ENCODE assay signal across 9 cellular contexts in the genomic region with DNA sequence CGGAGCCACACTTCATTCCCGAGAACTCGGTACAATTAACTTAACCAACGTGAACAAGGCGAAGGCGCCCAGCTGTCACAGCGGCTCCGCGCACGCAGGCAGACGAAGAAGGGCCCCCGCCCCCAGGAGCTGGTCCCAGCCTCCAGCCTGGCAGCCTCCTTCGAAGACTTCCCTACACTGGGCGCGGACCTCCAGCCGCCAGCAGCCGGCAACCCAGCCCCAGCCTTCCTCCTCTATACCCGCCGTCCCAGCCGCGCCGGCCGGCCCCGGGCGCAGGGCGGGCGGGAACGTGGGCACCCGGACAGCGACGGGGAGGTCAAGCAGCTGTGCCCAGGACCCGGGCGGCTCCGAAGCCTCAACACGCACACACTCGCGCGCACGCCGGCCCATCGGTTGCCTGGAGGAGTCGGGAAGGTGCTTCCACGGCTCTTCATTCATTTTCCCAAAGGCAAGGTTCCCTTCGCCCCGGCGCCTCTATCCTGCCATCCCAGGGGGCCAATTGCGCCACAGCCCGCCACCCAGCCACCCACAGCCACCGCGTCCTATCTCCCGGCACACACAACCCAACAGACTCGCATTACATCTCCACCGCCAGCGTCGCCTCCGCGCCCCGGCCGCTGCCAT. TPM values are rescaled to one million over a fixed set of nuclear protein-coding genes. Genes with fewer than 3 reads are reported as not detected.
DNase-seq lines count a peak whose midpoint lies in the region; ATAC-seq and TF ChIP-seq lines count a peak whose summit lies in the region.
"Had no signal": no experiment of that assay in that cellular context is flagged by ENCODE, and none has a peak within 500 bp of the region (broad histone marks: within the 10 kb centered on the region; RNA-seq: fewer than 3 reads in every experiment).

No MANE protein-coding gene starts in this region.

- no peaks in the 10 kb centered on the region for H3K79me2 ChIP-seq in GM23248 (ENCODE audit: insufficient read depth)
- peaks cover 3% of the 10 kb centered on the region for H3K79me2 ChIP-seq in trophoblast cell (ENCODE audit: control insufficient read depth, insufficient read depth, low read length, poor library complexity)

- H3K4me3 ChIP-seq in GM23248 (peak overlapping the region; percentile 48; the same call in 1 of the 2 replicates), cardiac muscle cell (peak overlapping the region; percentile 69), trophoblast cell (ENCODE audit: low read depth, low read length) (peak overlapping the region; percentile 75)
- H3K4me3 ChIP-seq: SK-N-MC had no signal

- DNase-seq in GM23248 (peak; percentile 22), cardiac muscle cell (ENCODE audit: low read depth in 1 of 2, low spot score in 1 of 2) (peak; percentile 23 to 52), trophoblast cell (no peak), SIG-M5 (lab: John Stamatoyannopoulos, UW) (no peak), foreskin melanocyte (no peak), NCI-H146 treated with DMSO at 0.1 percent for 48 hours (lab: John Stamatoyannopoulos, UW; ENCODE audit: unreplicated experiment) (no peak)
- no peak for DNase-seq in activated CD4-positive, alpha-beta memory T cell treated with anti-CD3 and anti-CD28 coated beads for 36 hours

- no peaks in the 10 kb centered on the region for H4K20me1 ChIP-seq in GM23248 (ENCODE audit: insufficient read depth)

- H3K4me3 Mint-ChIP-seq in activated CD4-positive, alpha-beta memory T cell treated with anti-CD3 and anti-CD28 coated beads for 36 hours: peak overlapping the region; percentile 23

- H3K36me3 ChIP-seq in GM23248 (ENCODE audit: low read depth) (no peaks in the 10 kb centered on the region), cardiac muscle cell (no peaks in the 10 kb centered on the region), trophoblast cell (ENCODE audit: control insufficient read depth in 1 of 2, insufficient read depth in 2 of 2, low read length in 2 of 2) (no peaks in the 10 kb centered on the region)

- no peak overlapping the region for H2BK12ac ChIP-seq in trophoblast cell (ENCODE audit: low read length)

- no peak overlapping the region for H3K14ac ChIP-seq in trophoblast cell (ENCODE audit: low read length)

- H3K27me3 ChIP-seq in GM23248 (replicated peaks; ENCODE audit: insufficient read depth) (peaks cover 82% of the 10 kb centered on the region), cardiac muscle cell (peaks cover 53% of the 10 kb centered on the region), trophoblast cell (ENCODE audit: insufficient read depth, low read length) (peaks cover 11% of the 10 kb centered on the region)

- H2AK5ac ChIP-seq in trophoblast cell (ENCODE audit: low read length): no peak overlapping the region

- peaks cover 49% of the 10 kb centered on the region for H3K27me3 Mint-ChIP-seq in activated CD4-positive, alpha-beta memory T cell treated with anti-CD3 and anti-CD28 coated beads for 36 hours

- in situ Hi-C loops in GM23248 (cut with MboI): no loop called here

- H3F3A ChIP-seq in GM23248 (ENCODE audit: insufficient read depth): no peaks in the 10 kb centered on the region

- CTCF ChIA-PET in activated CD4-positive, alpha-beta memory T cell treated with anti-CD3 and anti-CD28 coated beads for 36 hours (lab: Charles Lee): no interaction called here

- H2AFZ ChIP-seq in GM23248 (no peak overlapping the region), trophoblast cell (ENCODE audit: insufficient read depth, low read length, poor library complexity) (peak overlapping the region; percentile 60)

- no peak overlapping the region for H2BK120ac ChIP-seq in trophoblast cell (ENCODE audit: insufficient read depth, low read length, poor library complexity)

- H3K9me3 Mint-ChIP-seq in activated CD4-positive, alpha-beta memory T cell treated with anti-CD3 and anti-CD28 coated beads for 36 hours: peaks cover 4% of the 10 kb centered on the region

- no peak for ATAC-seq in GM19395 (IDR thresholded peaks at IDR 0.05; ENCODE audit: unreplicated experiment)

- H3K27ac ChIP-seq in GM23248 (no peak overlapping the region), cardiac muscle cell (no peak overlapping the region), trophoblast cell (ENCODE audit: low read depth, low read length) (no peak overlapping the region)
- H3K27ac ChIP-seq: SK-N-MC had no signal

- no peak for TF ChIP-seq CTCF in cardiac muscle cell (IDR thresholded peaks at IDR 0.05; ENCODE audit: low read depth, low read length)

- intact Hi-C loops in activated CD4-positive, alpha-beta memory T cell treated with anti-CD3 and anti-CD28 coated beads for 36 hours (cut with micrococcal nuclease): loop anchor here (10.0 kb wide), 1 partner anchor 947 kb away; a partner anchor contains a TSS

- H3K9me3 ChIP-seq in GM23248 (ENCODE audit: low read depth) (no peaks in the 10 kb centered on the region), cardiac muscle cell (ENCODE audit: low read depth) (no peaks in the 10 kb centered on the region), trophoblast cell (ENCODE audit: insufficient read depth, low read depth, low read length) (no peaks in the 10 kb centered on the region)

- peaks cover 9% of the 10 kb centered on the region for H3K79me1 ChIP-seq in trophoblast cell (ENCODE audit: low read length)

- no peak overlapping the region for H4K91ac ChIP-seq in trophoblast cell (ENCODE audit: low read depth, low read length)

- H3K4me1 ChIP-seq in GM23248 (ENCODE audit: insufficient read depth): peaks cover 4% of the 10 kb centered on the region; the same call in 1 of the 2 replicates
- no peaks in the 10 kb centered on the region for H3K4me1 ChIP-seq in cardiac muscle cell (ENCODE audit: low read depth)
- peaks cover 12% of the 10 kb centered on the region in 2 experiments for H3K4me1 ChIP-seq in trophoblast cell (ENCODE audit: control insufficient read depth in 1 of 2, insufficient read depth in 2 of 2, low read length in 2 of 2)

- no peak overlapping the region for H4K8ac ChIP-seq in trophoblast cell (ENCODE audit: low read depth, low read length)

- no peak overlapping the region for H4K12ac ChIP-seq in trophoblast cell (ENCODE audit: low read depth, low read length)

- H3K4me2 ChIP-seq in GM23248 (ENCODE audit: unreplicated experiment): no peak overlapping the region
- peak overlapping the region; percentile 94 for H3K4me2 ChIP-seq in trophoblast cell (ENCODE audit: low read length)

- H3K4ac ChIP-seq in trophoblast cell (ENCODE audit: low read depth, low read length): no peak overlapping the region

- no peak overlapping the region for H3K27ac Mint-ChIP-seq in activated CD4-positive, alpha-beta memory T cell treated with anti-CD3 and anti-CD28 coated beads for 36 hours

- WGBS in GM23248 (ENCODE audit: low coverage in 1 of 2, low lambda C conversion rate in 2 of 2, missing lambda C conversion rate in 2 of 2), 2 experiments: 1% methylated on average over 40 to 48 of the region's 59 CpGs
- WGBS in trophoblast cell (ENCODE audit: extremely low coverage, insufficient coverage, insufficient read length): no CpG with 5 or more reads among the region's 59 CpGs

- no peak overlapping the region for H3K9ac ChIP-seq in GM23248
- peak overlapping the region; percentile 21 for H3K9ac ChIP-seq in trophoblast cell (ENCODE audit: low read length)

- H3K36me3 Mint-ChIP-seq in activated CD4-positive, alpha-beta memory T cell treated with anti-CD3 and anti-CD28 coated beads for 36 hours: no peaks in the 10 kb centered on the region

- H3K23ac ChIP-seq in trophoblast cell (ENCODE audit: low read length): no peak overlapping the region

- POLR2A ChIA-PET in activated CD4-positive, alpha-beta memory T cell treated with anti-CD3 and anti-CD28 coated beads for 36 hours (lab: Charles Lee): no interaction called here

- no peak overlapping the region for H3K18ac ChIP-seq in trophoblast cell (ENCODE audit: low read length)

- no peak overlapping the region for H2BK5ac ChIP-seq in trophoblast cell (ENCODE audit: low read depth, low read length, poor library complexity)

- no peaks in the 10 kb centered on the region for H3K4me1 Mint-ChIP-seq in activated CD4-positive, alpha-beta memory T cell treated with anti-CD3 and anti-CD28 coated beads for 36 hours (ENCODE audit: low read depth)

- no peaks in the 10 kb centered on the region for H3K9me2 ChIP-seq in GM23248 (ENCODE audit: insufficient read depth)

RNA-seq across cellular contexts. Expression of a gene that starts 1.6 kb away (rescaled TPM):
- total RNA-seq in GM23248 (2014; rRNA removed; shearing (Covaris generic)): 0.11 and 0.25 TPM in 2 replicates
- polyA plus RNA-seq in GM23248 (2016; fragmentation: Nextera tagmentation; extraction: Ambion mirVana) (0.06 and 0.34 TPM in 2 replicates), cardiac muscle cell (0.92 and 1.9 TPM in 2 replicates)
- under 1 TPM; 0.05 to 0.12 TPM for total RNA-seq in activated CD4-positive, alpha-beta memory T cell treated with anti-CD3 and anti-CD28 coated beads for 36 hours
- total RNA-seq in cardiac muscle cell: 1.9 and 2.0 TPM in 2 replicates
- polyA plus RNA-seq in trophoblast cell (2013): 2.6 TPM in 2 replicates

Comparison
In these comparisons a context has a peak if more than half of its experiments do, and no peak if none do; other contexts are left out.
1. DNase-seq: peak in GM23248 (single experiment) and cardiac muscle cell (2 of 2); none in activated CD4-positive, alpha-beta memory T cell treated with anti-CD3 and anti-CD28 coated beads for 36 hours (single experiment), trophoblast cell (0 of 2), SIG-M5 (single experiment), foreskin melanocyte (single experiment) and NCI-H146 treated with DMSO at 0.1 percent for 48 hours (single experiment).
2. Peak in every context shown above with its lines, with median percentiles within 50 percentile points of each other: H3K4me3 ChIP-seq.